Comparison of ENCODE assay signal across 16 cellular contexts in the genomic region with DNA sequence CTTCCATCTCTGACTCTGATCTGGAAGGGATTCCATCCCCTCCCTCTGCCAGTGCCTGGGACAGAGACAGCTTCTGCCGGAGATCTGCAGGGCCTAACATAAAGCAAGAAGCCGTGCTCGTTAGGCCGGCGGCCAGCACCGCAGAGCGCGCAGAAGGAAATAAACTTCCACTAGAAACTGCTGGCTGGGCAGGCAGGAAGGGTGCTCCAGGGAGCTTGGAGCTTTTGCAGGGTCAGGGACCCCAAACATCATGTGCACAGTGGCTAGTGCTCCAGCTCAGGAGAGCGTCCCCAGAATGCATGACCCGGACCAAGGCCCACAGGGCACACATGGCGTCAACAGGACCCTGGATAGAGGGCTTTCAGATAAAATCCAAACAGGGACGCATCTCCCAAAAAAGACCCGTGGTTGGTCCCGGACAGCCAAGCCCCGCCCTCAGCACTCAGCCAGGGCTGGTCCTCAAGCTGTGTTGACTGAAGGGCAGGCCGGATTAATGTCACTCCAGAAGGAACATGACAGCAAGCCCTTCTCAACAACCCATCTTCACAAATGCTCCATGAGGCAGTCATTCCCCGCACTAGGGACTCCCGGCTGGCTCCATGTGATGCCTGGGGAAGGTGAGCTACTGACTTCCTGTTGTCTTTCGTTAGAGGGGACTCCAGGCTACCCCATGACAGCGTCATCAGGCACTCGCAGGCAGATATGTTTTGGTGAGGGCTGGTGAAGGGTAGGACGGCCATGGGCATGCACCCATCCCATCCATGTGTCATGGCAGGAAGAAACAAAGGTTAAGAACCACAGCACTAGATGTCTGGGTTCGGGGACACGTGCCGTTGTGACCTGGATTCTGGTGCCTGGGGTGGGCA.
DNase-seq lines count a peak whose midpoint lies in the region; ATAC-seq and TF ChIP-seq lines count a peak whose summit lies in the region.
"Had no signal": no experiment of that assay in that cellular context is flagged by ENCODE, and none has a peak within 500 bp of the region (broad histone marks: within the 10 kb centered on the region; RNA-seq: fewer than 3 reads in every experiment).

No MANE protein-coding gene starts in this region.

- DNase-seq in NCI-H82 (lab: John Stamatoyannopoulos, UW) = peak; percentile 15
- no peak for DNase-seq in NCI-H82 treated with DMSO at 0.1 percent for 48 hours (lab: John Stamatoyannopoulos, UW; ENCODE audit: unreplicated experiment)
- peak; percentile 39 for DNase-seq in transverse colon
- DNase-seq in GOT3 (lab: John Stamatoyannopoulos, UW) = no peak
- DNase-seq: hippocampal formation, NCI-H2171 treated with DMSO at 0.1 percent for 48 hours, SIG-M5 had no signal

- H3K4me1 ChIP-seq in muscle layer of colon (ENCODE audit: insufficient read depth, low read length) = peaks cover 75% of the 10 kb centered on the region
- peaks cover 22 to 76% (median 61%) of the 10 kb centered on the region in 4 donors for H3K4me1 ChIP-seq in transverse colon

- no peaks in the 10 kb centered on the region for H3K36me3 Mint-ChIP-seq in dendritic cell treated with granulocyte-macrophage colony-stimulating factor and Interleukin-4, amounts not matched to agents 40 ng/mL and 50 ng/mL, for 4 days (ENCODE audit: low read depth)
- H3K36me3 Mint-ChIP-seq: activated naive CD4-positive, alpha-beta T cell treated with anti-CD3 and anti-CD28 coated beads, Interleukin-2, amount 50 U/mL, for 24 hours; CD4-positive, CD25-positive, alpha-beta regulatory T cell; stimulated activated memory B cell treated with anti-CD40 and anti-IgM and Interleukin-4, amounts not matched to agents 10 μg/mL and 1 μg/mL and 100 μg/mL, for 72 hours had no signal

- ATAC-seq in GM21737 (IDR thresholded peaks at IDR 0.05; ENCODE audit: unreplicated experiment) = no peak
- ATAC-seq in HG02852 (IDR thresholded peaks at IDR 0.05; ENCODE audit: unreplicated experiment) = no peak
- ATAC-seq: body of pancreas; stimulated activated memory B cell treated with anti-CD40 and anti-IgM and Interleukin-4, amounts not matched to agents 10 μg/mL and 1 μg/mL and 100 μg/mL, for 72 hours had no signal

- intact Hi-C loops in dendritic cell treated with granulocyte-macrophage colony-stimulating factor and Interleukin-4, amounts not matched to agents 40 ng/mL and 50 ng/mL, for 4 days (cut with micrococcal nuclease) = no loop called here
- intact Hi-C loops in transverse colon (cut with DNase I; ENCODE audit: low total_unique reads) = no loop called here

- H3K27me3 Mint-ChIP-seq in dendritic cell treated with granulocyte-macrophage colony-stimulating factor and Interleukin-4, amounts not matched to agents 40 ng/mL and 50 ng/mL, for 4 days = peaks cover 35% of the 10 kb centered on the region
- H3K27me3 Mint-ChIP-seq: activated naive CD4-positive, alpha-beta T cell treated with anti-CD3 and anti-CD28 coated beads, Interleukin-2, amount 50 U/mL, for 24 hours had no signal

- in situ Hi-C loops in transverse colon (cut with MboI; ENCODE audit: low pct_ligation_motif_present in 1 of 4, low pct_unique_long_range_greater_than_20kb in 1 of 4, low sequenced_read_pairs in 3 of 4) = no loop called here

- H3K27me3 ChIP-seq in muscle layer of colon (ENCODE audit: control insufficient read depth in 1 of 2, insufficient read depth in 2 of 2, low read length in 2 of 2) (no peaks in the 10 kb centered on the region), transverse colon (no peaks in the 10 kb centered on the region)
- H3K27me3 ChIP-seq: body of pancreas, pancreas had no signal

- TF ChIP-seq CTCF in transverse colon (IDR thresholded peaks at IDR 0.05) = no peak

- WGBS in transverse colon (ENCODE audit: low coverage in 1 of 2), 2 donors = 52% methylated on average over 17 of the region's 25 CpGs; no CpG with 5 or more reads in 1 of the 2 donors

- no peak overlapping the region for H3K9ac ChIP-seq in muscle layer of colon (ENCODE audit: low read length)

- H3K9me3 Mint-ChIP-seq in dendritic cell treated with granulocyte-macrophage colony-stimulating factor and Interleukin-4, amounts not matched to agents 40 ng/mL and 50 ng/mL, for 4 days = no peaks in the 10 kb centered on the region
- H3K9me3 Mint-ChIP-seq: activated naive CD4-positive, alpha-beta T cell treated with anti-CD3 and anti-CD28 coated beads, Interleukin-2, amount 50 U/mL, for 24 hours; CD4-positive, CD25-positive, alpha-beta regulatory T cell; stimulated activated memory B cell treated with anti-CD40 and anti-IgM and Interleukin-4, amounts not matched to agents 10 μg/mL and 1 μg/mL and 100 μg/mL, for 72 hours had no signal

- H3K27ac ChIP-seq in muscle layer of colon (ENCODE audit: low read depth, low read length) (peak overlapping the region; percentile 48), transverse colon (peak overlapping the region; percentile 55 to 91 (median 78))
- H3K27ac ChIP-seq: pancreas had no signal

- no peak overlapping the region for H3K4me3 Mint-ChIP-seq in dendritic cell treated with granulocyte-macrophage colony-stimulating factor and Interleukin-4, amounts not matched to agents 40 ng/mL and 50 ng/mL, for 4 days
- H3K4me3 Mint-ChIP-seq: activated naive CD4-positive, alpha-beta T cell treated with anti-CD3 and anti-CD28 coated beads, Interleukin-2, amount 50 U/mL, for 24 hours; stimulated activated memory B cell treated with anti-CD40 and anti-IgM and Interleukin-4, amounts not matched to agents 10 μg/mL and 1 μg/mL and 100 μg/mL, for 72 hours had no signal

- no peaks in the 10 kb centered on the region for H3K9me3 ChIP-seq in muscle layer of colon (ENCODE audit: low read length)
- H3K9me3 ChIP-seq in transverse colon = no peaks in the 10 kb centered on the region
- H3K9me3 ChIP-seq: body of pancreas, pancreas had no signal

- H3K36me3 ChIP-seq in muscle layer of colon (ENCODE audit: insufficient read depth, low read length) = no peaks in the 10 kb centered on the region
- H3K36me3 ChIP-seq in transverse colon = no peaks in the 10 kb centered on the region
- H3K36me3 ChIP-seq: pancreas had no signal

- H3K27ac Mint-ChIP-seq in dendritic cell treated with granulocyte-macrophage colony-stimulating factor and Interleukin-4, amounts not matched to agents 40 ng/mL and 50 ng/mL, for 4 days = peak overlapping the region; percentile 46
- H3K27ac Mint-ChIP-seq: activated naive CD4-positive, alpha-beta T cell treated with anti-CD3 and anti-CD28 coated beads, Interleukin-2, amount 50 U/mL, for 24 hours; CD4-positive, CD25-positive, alpha-beta regulatory T cell; stimulated activated memory B cell treated with anti-CD40 and anti-IgM and Interleukin-4, amounts not matched to agents 10 μg/mL and 1 μg/mL and 100 μg/mL, for 72 hours had no signal

- no peak for TF ChIP-seq POLR2A in transverse colon (IDR thresholded peaks at IDR 0.05)

- TF ChIP-seq EP300 in transverse colon (IDR thresholded peaks at IDR 0.05; ENCODE audit: low read depth) = no peak

- H3K4me3 ChIP-seq in muscle layer of colon (ENCODE audit: low read depth in 1 of 2, low read length in 2 of 2) = no peak overlapping the region
- no peak overlapping the region for H3K4me3 ChIP-seq in transverse colon
- H3K4me3 ChIP-seq: body of pancreas, pancreas had no signal

- H3K4me1 Mint-ChIP-seq in dendritic cell treated with granulocyte-macrophage colony-stimulating factor and Interleukin-4, amounts not matched to agents 40 ng/mL and 50 ng/mL, for 4 days (ENCODE audit: low read depth) = peaks cover 19% of the 10 kb centered on the region
- H3K4me1 Mint-ChIP-seq: activated naive CD4-positive, alpha-beta T cell treated with anti-CD3 and anti-CD28 coated beads, Interleukin-2, amount 50 U/mL, for 24 hours; CD4-positive, CD25-positive, alpha-beta regulatory T cell; stimulated activated memory B cell treated with anti-CD40 and anti-IgM and Interleukin-4, amounts not matched to agents 10 μg/mL and 1 μg/mL and 100 μg/mL, for 72 hours had no signal

Comparison
In these comparisons a context has a peak if more than half of its experiments do, and no peak if none do; other contexts are left out.
1. DNase-seq: peak in NCI-H82 (single experiment) and transverse colon (single experiment); none in NCI-H82 treated with DMSO at 0.1 percent for 48 hours (single experiment) and GOT3 (single experiment).